In the genomic region with DNA sequence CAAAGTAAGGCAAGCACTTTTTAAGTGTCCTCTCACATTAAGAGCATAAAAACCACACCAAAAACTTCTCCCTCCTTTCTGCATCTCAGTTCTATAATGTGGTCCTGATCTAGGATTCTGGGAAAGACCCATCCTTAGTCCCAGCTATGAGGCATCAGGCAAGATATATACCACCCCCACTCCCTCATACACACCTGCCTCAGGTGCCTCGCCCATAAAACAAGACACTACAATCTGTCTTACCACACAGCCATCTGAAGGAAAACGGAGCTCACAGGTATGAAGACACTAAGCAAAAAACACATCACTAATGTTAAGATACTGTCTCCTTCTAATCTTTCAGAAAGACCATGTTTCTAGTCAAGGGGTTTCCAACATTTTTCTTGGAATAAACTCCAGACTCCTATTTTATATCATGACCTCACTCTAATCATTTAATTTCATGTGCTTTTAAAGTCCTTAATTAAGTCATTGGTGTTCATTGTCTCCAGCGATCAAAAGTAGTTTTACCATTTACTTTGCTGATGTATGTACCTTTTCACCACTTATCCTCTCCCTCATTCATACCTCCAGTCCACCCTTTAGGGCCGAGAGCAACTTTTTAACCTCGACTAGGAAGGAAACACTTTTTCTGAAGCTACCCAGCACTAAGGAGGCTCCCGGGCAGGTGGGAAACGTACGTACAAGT, we compare ENCODE assay signal across 9 cellular contexts. TPM values are rescaled to one million over a fixed set of nuclear protein-coding genes. Genes with fewer than 3 reads are reported as not detected.
DNase-seq lines count a peak whose midpoint lies in the region; ATAC-seq and TF ChIP-seq lines count a peak whose summit lies in the region.
"Had no signal": no experiment of that assay in that cellular context is flagged by ENCODE, and none has a peak within 500 bp of the region (broad histone marks: within the 10 kb centered on the region; RNA-seq: fewer than 3 reads in every experiment).

No MANE protein-coding gene starts in this region.

- no peak overlapping the region for H3K23ac ChIP-seq in H9 (ENCODE audit: insufficient read length, low read depth, low read length)

- no peak overlapping the region for H2BK120ac ChIP-seq in H9 (ENCODE audit: low read depth, low read length, poor library complexity, severe bottlenecking)

- H3K56ac ChIP-seq in H9 (ENCODE audit: insufficient read length, low read depth, low read length): no peak overlapping the region

- no peak for TF ChIP-seq POLR2A in gastrocnemius medialis (IDR thresholded peaks at IDR 0.05)

- H3K9ac ChIP-seq in H9 (ENCODE audit: extremely low read depth, insufficient read length, low read length): peak overlapping the region; percentile 57
- H3K9ac ChIP-seq in SK-N-MC (ENCODE audit: insufficient read length): peak overlapping the region; percentile 74

- H4K8ac ChIP-seq in H9 (replicated peaks; ENCODE audit: insufficient read length, low read depth, low read length): no peak overlapping the region

- no peak overlapping the region for H3K4ac ChIP-seq in H9 (ENCODE audit: low read depth, low read length)

- DNase-seq in H9 (no peak), SK-N-MC (ENCODE audit: low read depth, low spot score) (no peak), fibroblast of pulmonary artery (ENCODE audit: low read depth) (no peak), gastrocnemius medialis (no peak), GM19238 (ENCODE audit: insufficient read length, low spot score) (no peak)
- no peak for DNase-seq in central memory CD4-positive, alpha-beta T cell
- DNase-seq: NCI-H2081 treated with DMSO at 0.1 percent for 48 hours had no signal

- no peak overlapping the region for H3K27ac ChIP-seq in H9 (ENCODE audit: insufficient read length, low read depth, low read length)
- no peak overlapping the region for H3K27ac ChIP-seq in SK-N-MC
- H3K27ac ChIP-seq in gastrocnemius medialis: peak overlapping the region; percentile 88 to 98 (median 94)

- no CpG with 5 or more reads among the region's 8 CpGs for WGBS in H9 (ENCODE audit: extremely low coverage, insufficient read length, low lambda C conversion rate)

- no peak overlapping the region for H2BK20ac ChIP-seq in H9 (ENCODE audit: low read depth, low read length, poor library complexity, severe bottlenecking)

- no peak overlapping the region for H3K14ac ChIP-seq in H9 (ENCODE audit: insufficient read depth, low read length)

- H3K27me3 Mint-ChIP-seq in H9 (ENCODE audit: low read depth): peaks cover 3% of the 10 kb centered on the region; the same call in 1 of the 2 replicates

- H2BK5ac ChIP-seq in H9 (ENCODE audit: insufficient read length, low read length): no peak overlapping the region

- H4K5ac ChIP-seq in H9 (ENCODE audit: insufficient read length, low read depth, low read length): no peak overlapping the region

- H2BK12ac ChIP-seq in H9 (ENCODE audit: insufficient read length, low read depth, low read length): no peak overlapping the region

- no peak overlapping the region for H2BK15ac ChIP-seq in H9 (ENCODE audit: low read depth, low read length)

- in situ Hi-C loops in gastrocnemius medialis (cut with MboI; ENCODE audit: low sequenced_read_pairs in 4 of 4): loop anchor here in 1 of 4 donors (5.0 kb wide), 1 partner anchor 33 kb away; no protein-coding TSS in a partner anchor

- H3K9me3 ChIP-seq in H9 (ENCODE audit: control insufficient read depth, low read depth, low read length) (no peaks in the 10 kb centered on the region), SK-N-MC (ENCODE audit: low read depth, low read length) (no peaks in the 10 kb centered on the region), gastrocnemius medialis (no peaks in the 10 kb centered on the region)

- intact Hi-C loops in gastrocnemius medialis (cut with DNase I; ENCODE audit: low total_unique reads): loop anchor here (2.0 to 10.0 kb wide), 4 partner anchors 57 to 589 kb away; partner anchors contain the start of gene HEXIM2

- H3K9me3 Mint-ChIP-seq in H9: no peaks in the 10 kb centered on the region

- no peak overlapping the region for H3K18ac ChIP-seq in H9 (ENCODE audit: insufficient read length, low read depth, low read length)

- H3K27me3 ChIP-seq in H9 (ENCODE audit: insufficient read depth, low read length) (no peaks in the 10 kb centered on the region; the same call in 1 of the 2 replicates), gastrocnemius medialis (no peaks in the 10 kb centered on the region)

- peak overlapping the region; percentile 92 for H3K4me2 ChIP-seq in H9 (ENCODE audit: insufficient read depth, insufficient read length, low read length)

- H3K4me1 ChIP-seq in H9 (ENCODE audit: insufficient read depth, low read length): peaks cover 3% of the 10 kb centered on the region; the same call in 1 of the 2 replicates
- peaks cover 55 to 61% of the 10 kb centered on the region in 2 donors for H3K4me1 ChIP-seq in gastrocnemius medialis

- H3K4me1 Mint-ChIP-seq in H9: peaks cover 32 to 37% of the 10 kb centered on the region in 2 experiments

- no peak overlapping the region for H4K91ac ChIP-seq in H9 (ENCODE audit: insufficient read length, low read depth, low read length)

- H3K79me2 ChIP-seq in H9 (ENCODE audit: insufficient read depth, low read length): peaks cover 9% of the 10 kb centered on the region; the same call in 1 of the 2 replicates

- no peak overlapping the region for H3T11ph ChIP-seq in H9 (ENCODE audit: low read length)

- H2AFZ ChIP-seq in H9 (ENCODE audit: low read length): no peak overlapping the region

- TF ChIP-seq CTCF in H9 (conservative IDR thresholded peaks at IDR 0.05) (no peak), fibroblast of pulmonary artery (IDR thresholded peaks at IDR 0.05; ENCODE audit: low read length, missing control alignments) (no peak), gastrocnemius medialis (IDR thresholded peaks at IDR 0.05 in 4 of 5, conservative IDR thresholded peaks at IDR 0.05 in 1 of 5) (no peak)

- H3K23me2 ChIP-seq in H9 (ENCODE audit: insufficient read length, low read depth, low read length, poor library complexity, severe bottlenecking): peaks cover 11% of the 10 kb centered on the region

- H3K4me3 ChIP-seq in SK-N-MC (peak overlapping the region; percentile 92), fibroblast of pulmonary artery (replicated peaks; ENCODE audit: low read depth, low read length) (peak overlapping the region; percentile 84), gastrocnemius medialis (peak overlapping the region; percentile 68 to 75 (median 73))

- no peak for ATAC-seq in gastrocnemius medialis
- ATAC-seq in GM21360 (IDR thresholded peaks at IDR 0.05; ENCODE audit: unreplicated experiment): no peak
- ATAC-seq in GM19397 (IDR thresholded peaks at IDR 0.05; ENCODE audit: unreplicated experiment): no peak

- H3K27ac Mint-ChIP-seq in H9: 0 out of 7 replicates have a peak overlapping the region, but pooled peaks of 1 of the 3 experiments have one; percentile 75

- no peaks in the 10 kb centered on the region for H3K36me3 ChIP-seq in SK-N-MC (ENCODE audit: insufficient read depth, low read length)
- no peaks in the 10 kb centered on the region for H3K36me3 ChIP-seq in gastrocnemius medialis

- H4K20me1 ChIP-seq in H9 (ENCODE audit: control insufficient read depth, insufficient read depth, insufficient read length): no peaks in the 10 kb centered on the region

- no peaks in the 10 kb centered on the region for H3K79me1 ChIP-seq in H9 (ENCODE audit: insufficient read depth, low read depth, low read length, poor library complexity, severe bottlenecking)

- no peak overlapping the region for H2AK5ac ChIP-seq in H9 (ENCODE audit: insufficient read length, low read length)

- peak overlapping the region; percentile 84 to 93 for H3K4me3 Mint-ChIP-seq in H9

- peaks cover 0 to 4% (median 0%) of the 10 kb centered on the region in 3 experiments; a peak in 2 of 7 replicates for H3K36me3 Mint-ChIP-seq in H9 (ENCODE audit: insufficient read depth in 1 of 3, low read depth in 3 of 3)

RNA-seq across cellular contexts. Expression of gene MAP3K14, which starts 1.1 kb away (rescaled TPM):
- total RNA-seq in H9 (2021): 7.6 and 7.8 TPM in 2 replicates
- total RNA-seq in gastrocnemius medialis: 10 to 100 TPM; 18.0 to 62.8 (median 34.0) TPM

RNA-seq across cellular contexts. Expression of gene SPATA32, which starts 53.8 kb away (rescaled TPM):
- total RNA-seq in H9 (2021) (0.42 and 0.81 TPM in 2 replicates), gastrocnemius medialis (not detected)

Comparison
In these comparisons a context has a peak if more than half of its experiments do, and no peak if none do; other contexts are left out.
1. H3K27ac ChIP-seq: peak in gastrocnemius medialis (4 of 4); none in H9 (single experiment) and SK-N-MC (single experiment).
2. Peak in every context shown above with its lines, with median percentiles within 50 percentile points of each other: H3K4me3 ChIP-seq.